In genomic region chr5:161686149-161686548, GRCh38 we compare ENCODE assay signal across 1 cellular context.
TF ChIP-seq lines count a peak whose summit lies in the region.

No MANE protein-coding gene starts in this region.

TF ChIP-seq in H1, 55 proteins besides CTCF, POLR2A, EP300 and RAD21 (continued from another document):
- TF ChIP-seq MAX (IDR thresholded peaks at IDR 0.05) (no peak), PHF8 (conservative IDR thresholded peaks at IDR 0.05; ENCODE audit: low read depth, low read length) (no peak), SIN3A (conservative IDR thresholded peaks at IDR 0.05 in 1 of 2, IDR thresholded peaks at IDR 0.05 in 1 of 2; ENCODE audit: low read depth in 1 of 2, low read length in 2 of 2) (no peak), RNF2 (IDR thresholded peaks at IDR 0.05; ENCODE audit: borderline replicate concordance, low read depth, low read length, missing control alignments, poor library complexity, severe bottlenecking) (no peak), TBP (IDR thresholded peaks at IDR 0.05; ENCODE audit: low read depth, low read length) (no peak), TAF1 (IDR thresholded peaks at IDR 0.05; ENCODE audit: low read depth, low read length) (no peak), POLR2AphosphoS5 (IDR thresholded peaks at IDR 0.05; ENCODE audit: low read depth, low read length) (no peak), NRF1 (IDR thresholded peaks at IDR 0.05; ENCODE audit: low read depth, low read length) (no peak), KDM4A (IDR thresholded peaks at IDR 0.05; ENCODE audit: low read depth, low read length, severe bottlenecking) (no peak), CHD1 (IDR thresholded peaks at IDR 0.05; ENCODE audit: low read depth, low read length) (no peak), GTF2F1 (IDR thresholded peaks at IDR 0.05; ENCODE audit: borderline replicate concordance, low read depth, low read length) (no peak), SIX5 (IDR thresholded peaks at IDR 0.05; ENCODE audit: low read depth, low read length) (no peak), SP1 (IDR thresholded peaks at IDR 0.05; ENCODE audit: low read depth, low read length) (no peak), GABPA (IDR thresholded peaks at IDR 0.05; ENCODE audit: borderline replicate concordance, insufficient read depth, low read length) (no peak), SUZ12 (IDR thresholded peaks at IDR 0.05; ENCODE audit: low read length) (no peak)
